Comparison of ENCODE assay signal across 25 cellular contexts in the genomic region with DNA sequence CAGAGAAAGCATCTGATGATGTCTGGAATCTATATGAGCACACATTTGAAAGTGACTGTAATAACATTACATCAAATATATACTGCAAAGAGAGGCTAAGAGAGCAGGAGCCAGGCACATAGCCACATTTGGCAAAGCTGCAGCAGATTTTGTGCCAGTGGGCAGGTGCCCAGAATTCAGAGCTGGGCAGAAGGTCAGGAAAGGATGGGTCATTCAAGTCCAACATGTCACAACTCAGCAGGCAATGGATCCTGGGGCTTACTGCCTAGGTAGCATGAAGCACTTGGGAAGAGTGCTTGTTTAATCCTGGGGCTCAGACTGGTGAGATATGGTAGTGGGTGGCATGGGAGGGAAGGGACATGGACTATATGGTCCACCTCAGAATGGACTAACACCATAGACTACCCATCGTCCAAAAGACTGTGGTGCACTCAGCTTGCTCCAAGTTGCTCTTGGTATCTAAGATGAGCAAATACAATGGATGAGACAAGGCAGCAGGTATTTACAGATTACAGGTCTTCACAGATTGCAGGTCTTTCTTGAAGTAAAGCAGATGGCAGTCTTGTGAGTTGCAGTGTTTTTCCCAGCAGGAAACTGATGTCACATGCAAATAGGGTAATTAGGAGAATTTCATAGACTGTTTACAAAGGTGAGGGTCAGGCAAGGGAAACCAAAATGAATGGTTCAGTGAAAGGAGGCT. TPM values are rescaled to one million over a fixed set of nuclear protein-coding genes. Genes with fewer than 3 reads are reported as not detected.
DNase-seq lines count a peak whose midpoint lies in the region; ATAC-seq and TF ChIP-seq lines count a peak whose summit lies in the region.
"Had no signal": no experiment of that assay in that cellular context is flagged by ENCODE, and none has a peak within 500 bp of the region (broad histone marks: within the 10 kb centered on the region; RNA-seq: fewer than 3 reads in every experiment).

No MANE protein-coding gene starts in this region.

- H3K4me1 Mint-ChIP-seq in endothelial cell (ENCODE audit: unreplicated experiment), result peaks cover 18% of the 10 kb centered on the region

- H3K9ac ChIP-seq in mesendoderm (ENCODE audit: low read length), result no peak overlapping the region
- H3K9ac ChIP-seq: KMS-11 had no signal

- H3K36me3 Mint-ChIP-seq in endothelial cell (ENCODE audit: low read depth, unreplicated experiment), result no peaks in the 10 kb centered on the region
- H3K36me3 Mint-ChIP-seq: WTC11 had no signal

- peaks cover 6% of the 10 kb centered on the region for H3K27me3 Mint-ChIP-seq in endothelial cell (ENCODE audit: unreplicated experiment)

- no CpG with 5 or more reads among the region's 1 CpG for WGBS in mesendoderm (ENCODE audit: extremely low coverage, insufficient coverage, low lambda C conversion rate)

- H3K56ac ChIP-seq in mesendoderm (ENCODE audit: low read length), result no peak overlapping the region

- H4K8ac ChIP-seq in mesendoderm (ENCODE audit: low read depth, low read length), result no peak overlapping the region

- H3K79me2 ChIP-seq in mesendoderm (ENCODE audit: control insufficient read depth, insufficient read depth, low read length), result no peaks in the 10 kb centered on the region

- H3K18ac ChIP-seq in mesendoderm (ENCODE audit: low read length), result no peak overlapping the region

- no peak overlapping the region for H4K5ac ChIP-seq in mesendoderm (ENCODE audit: low read length)

- H3K4me2 ChIP-seq in mesendoderm (ENCODE audit: low read length), result no peak overlapping the region
- H3K4me2 ChIP-seq: KMS-11 had no signal

- H2BK5ac ChIP-seq in mesendoderm (ENCODE audit: low read length), result no peak overlapping the region

- H2BK120ac ChIP-seq in mesendoderm (ENCODE audit: low read depth, low read length), result no peak overlapping the region

- H3K4me3 Mint-ChIP-seq in endothelial cell (ENCODE audit: unreplicated experiment), result no peak overlapping the region
- H3K4me3 Mint-ChIP-seq: activated CD8-positive, alpha-beta T cell treated with anti-CD3 and anti-CD28 coated beads, Interleukin-2, amount 10 ng/mL, durations not matched to agents 7 days and 5 days; activated T-helper 1 cell treated with anti-CD3 and anti-CD28 coated beads, Interleukin-12 subunit alpha, Interleukin-12 subunit beta, Interleukin-2, Interleukin-4 antibody, amounts not matched to agents 30 ng/mL and 10 ng/mL and 1 ng/mL, durations not matched to agents 14 hours and 24 hours and 36 hours; B cell; HFFc6; memory B cell; neural crest cell; T-helper 1 cell treated with Interleukin-12 subunit alpha and Interleukin-12 subunit beta and Interleukin-4 antibody, amounts not matched to agents 30 μg/mL and 1 μg/mL, for 36 hours; WTC11 had no signal

- no peak for TF ChIP-seq CTCF in endothelial cell (IDR thresholded peaks at IDR 0.05; ENCODE audit: unreplicated experiment)

- no peaks in the 10 kb centered on the region for H3K79me1 ChIP-seq in mesendoderm (ENCODE audit: low read length)

- ATAC-seq in HG03442 (IDR thresholded peaks at IDR 0.05; ENCODE audit: unreplicated experiment) (no peak), left colon (no peak)
- ATAC-seq: activated CD8-positive, alpha-beta T cell treated with anti-CD3 and anti-CD28 coated beads, Interleukin-2, amount 10 ng/mL, durations not matched to agents 7 days and 5 days; WTC11 had no signal

- intact Hi-C loops in left colon (cut with DNase I, micrococcal nuclease), result no loop called here

- H3K9me3 Mint-ChIP-seq in endothelial cell (ENCODE audit: unreplicated experiment), result no peaks in the 10 kb centered on the region
- H3K9me3 Mint-ChIP-seq: HFFc6 had no signal

- peak overlapping the region; percentile 12 for H3K27ac Mint-ChIP-seq in endothelial cell (ENCODE audit: unreplicated experiment)
- H3K27ac Mint-ChIP-seq: activated CD8-positive, alpha-beta T cell treated with anti-CD3 and anti-CD28 coated beads, Interleukin-2, amount 10 ng/mL, durations not matched to agents 7 days and 5 days; activated T-helper 1 cell treated with anti-CD3 and anti-CD28 coated beads, Interleukin-12 subunit alpha, Interleukin-12 subunit beta, Interleukin-2, Interleukin-4 antibody, amounts not matched to agents 30 ng/mL and 10 ng/mL and 1 ng/mL, durations not matched to agents 14 hours and 24 hours and 36 hours; B cell; HFFc6; memory B cell; T-helper 1 cell treated with Interleukin-12 subunit alpha and Interleukin-12 subunit beta and Interleukin-4 antibody, amounts not matched to agents 30 μg/mL and 1 μg/mL, for 36 hours; WTC11 had no signal

- no peak overlapping the region for H2AK5ac ChIP-seq in mesendoderm (ENCODE audit: low read length)

- H3K27ac ChIP-seq in mesendoderm (ENCODE audit: low read depth, low read length), result no peak overlapping the region
- H3K27ac ChIP-seq: esophagus squamous epithelium, KMS-11, tibial artery had no signal

- DNase-seq in G401 (ENCODE audit: low spot score) (peak; percentile 97), NCI-H69 (lab: John Stamatoyannopoulos, UW) (peak; percentile 80), endothelial cell (ENCODE audit: low spot score) (no peak), mesendoderm (peak; percentile 7), H7 (no peak), left colon (no peak)
- DNase-seq in activated effector memory CD4-positive, alpha-beta T cell treated with anti-CD3 and anti-CD28 coated beads, Interleukin-2, amount 50 U/mL, for 16 hours, result no peak
- DNase-seq: activated CD8-positive, alpha-beta T cell treated with anti-CD3 and anti-CD28 coated beads, Interleukin-2, amount 10 ng/mL, durations not matched to agents 7 days and 5 days; esophagus squamous epithelium; HFFc6; NCI-H1417; NCI-H345; SIG-M5; stimulated activated CD4-positive, alpha-beta T cell treated with anti-CD3 and anti-CD28 coated beads, Interleukin-15, amount 100 ng/mL, for 24 hours; stimulated activated naive CD4-positive, alpha-beta T cell; tibial artery had no signal

- H3K23ac ChIP-seq in mesendoderm (ENCODE audit: low read length), result no peak overlapping the region

- in situ Hi-C loops in G401 (cut with HindIII; ENCODE audit: low sequenced_read_pairs), result no loop called here

- H2BK15ac ChIP-seq in mesendoderm (replicated peaks; ENCODE audit: low read depth), result no peak overlapping the region

- H3K27me3 ChIP-seq in mesendoderm (ENCODE audit: insufficient read depth, low read length, poor library complexity) (no peaks in the 10 kb centered on the region), H7 (ENCODE audit: control insufficient read depth, insufficient read depth, low read length) (no peaks in the 10 kb centered on the region)
- H3K27me3 ChIP-seq: esophagus squamous epithelium, tibial artery had no signal

- no peaks in the 10 kb centered on the region for H3K36me3 ChIP-seq in mesendoderm (ENCODE audit: control insufficient read depth, insufficient read depth, low read length)
- H3K36me3 ChIP-seq in H7 (replicated peaks; ENCODE audit: control insufficient read depth, insufficient read depth, low read length), result no peaks in the 10 kb centered on the region
- H3K36me3 ChIP-seq: esophagus squamous epithelium, tibial artery had no signal

- H3K4me1 ChIP-seq in mesendoderm (ENCODE audit: control insufficient read depth, low read depth, low read length), result no peaks in the 10 kb centered on the region
- H3K4me1 ChIP-seq: tibial artery had no signal

- no peak overlapping the region for H3K4me3 ChIP-seq in mesendoderm (ENCODE audit: low read length)
- H3K4me3 ChIP-seq in H7 (ENCODE audit: insufficient read depth, low read depth, low read length), result no peak overlapping the region
- H3K4me3 ChIP-seq: dorsolateral prefrontal cortex, esophagus squamous epithelium, tibial artery had no signal

- H3K4ac ChIP-seq in mesendoderm (ENCODE audit: low read depth, low read length), result no peak overlapping the region

RNA-seq across cellular contexts. Expression of a gene that starts 31.2 kb away (rescaled TPM):
- 1.4 and 3.2 TPM in 2 replicates for total RNA-seq in G401 (2014; rRNA removed; shearing (Covaris generic))
- 7.1 TPM for total RNA-seq in endothelial cell (ENCODE audit: unreplicated experiment)
- polyA plus RNA-seq in mesendoderm (2013, experiment 1 of 2), result 5.4 TPM
- polyA plus RNA-seq in mesendoderm (2013, experiment 2 of 2), result 6.0 TPM
- 2.0 and 3.6 TPM in 2 replicates for total RNA-seq in H7 (2014; rRNA removed; shearing (Covaris generic))
- total RNA-seq in left colon, result 10 to 100 TPM in 1 of 2 donors, 1 to 10 TPM in 1; 8.1 to 10.5 TPM

Comparison
In these comparisons a context has a peak if more than half of its experiments do, and no peak if none do; other contexts are left out.
1. DNase-seq: peak in G401 (single experiment), NCI-H69 (single experiment) and mesendoderm (single experiment); none in endothelial cell (single experiment), H7 (single experiment), activated effector memory CD4-positive, alpha-beta T cell treated with anti-CD3 and anti-CD28 coated beads, Interleukin-2, amount 50 U/mL, for 16 hours (single experiment) and left colon (0 of 2).